14 cellular contexts compared by ENCODE assay signal in genomic region chr2:113169002-113169530, GRCh38. TPM values are rescaled to one million over a fixed set of nuclear protein-coding genes. Genes with fewer than 3 reads are reported as not detected.
DNase-seq lines count a peak whose midpoint lies in the region; ATAC-seq and TF ChIP-seq lines count a peak whose summit lies in the region.
"Had no signal": no experiment of that assay in that cellular context is flagged by ENCODE, and none has a peak within 500 bp of the region (broad histone marks: within the 10 kb centered on the region; RNA-seq: fewer than 3 reads in every experiment).

No MANE protein-coding gene starts in this region.

- H3K36me3 Mint-ChIP-seq in T-helper 17 cell (ENCODE audit: low read depth) = peaks cover 5% of the 10 kb centered on the region

- peaks cover 10% of the 10 kb centered on the region for H3K79me2 ChIP-seq in DND-41 (ENCODE audit: insufficient read depth, low read length)

- H3K36me3 ChIP-seq in BLaER1 (no peaks in the 10 kb centered on the region), DND-41 (ENCODE audit: insufficient read depth, low read length) (no peaks in the 10 kb centered on the region; the same call in 1 of the 2 replicates)
- no peaks in the 10 kb centered on the region for H3K36me3 ChIP-seq in effector memory CD4-positive, alpha-beta T cell (ENCODE audit: control insufficient read depth, insufficient read depth, low read length)
- H3K36me3 ChIP-seq: right atrium auricular region had no signal

- no peaks in the 10 kb centered on the region; the same call in 1 of the 2 replicates for H3K27me3 ChIP-seq in BLaER1
- no peaks in the 10 kb centered on the region for H3K27me3 ChIP-seq in DND-41 (ENCODE audit: insufficient read depth, low read length, poor library complexity)
- no peaks in the 10 kb centered on the region for H3K27me3 ChIP-seq in effector memory CD4-positive, alpha-beta T cell (replicated peaks; ENCODE audit: control insufficient read depth, insufficient read depth, low read length, poor library complexity, severe bottlenecking)
- H3K27me3 ChIP-seq: dorsolateral prefrontal cortex, right atrium auricular region had no signal

- H3K4me1 Mint-ChIP-seq in T-helper 17 cell = peaks cover 64% of the 10 kb centered on the region

- DNase-seq in DND-41 (peak; percentile 4), T-helper 17 cell (peak in 1 of 3 donors; percentile 14), HPDE6-E6E7 (ENCODE audit: extremely low spot score) (no peak), hypothalamus (lab: John Stamatoyannopoulos, UW) (no peak), GM03348 (ENCODE audit: low spot score) (no peak)
- no peak for DNase-seq in effector memory CD4-positive, alpha-beta T cell
- DNase-seq in stimulated activated CD4-positive, alpha-beta T cell treated with anti-CD3 and anti-CD28 coated beads, Interleukin-15, amount 100 ng/mL, for 24 hours = no peak
- DNase-seq: activated CD4-positive, CD25-positive, alpha-beta regulatory T cell treated with anti-CD3 and anti-CD28 coated beads, Interleukin-2, amount 50 U/mL, for 72 hours; anterior cingulate cortex; Karpas-422; NCI-H2081 treated with DMSO at 0.1 percent for 48 hours had no signal

- TF ChIP-seq CTCF in DND-41 (IDR thresholded peaks at IDR 0.05; ENCODE audit: borderline replicate concordance, extremely low read depth, low read length, poor library complexity, severe bottlenecking) = no peak

- H3K27ac ChIP-seq in BLaER1 (no peak overlapping the region), DND-41 (ENCODE audit: low read length) (no peak overlapping the region)
- H3K27ac ChIP-seq in effector memory CD4-positive, alpha-beta T cell (ENCODE audit: insufficient read depth, low read length, poor library complexity, severe bottlenecking) = peak overlapping the region; percentile 56
- H3K27ac ChIP-seq: dorsolateral prefrontal cortex, right atrium auricular region had no signal

- no peak overlapping the region for H2AFZ ChIP-seq in DND-41 (ENCODE audit: low read depth, low read length)

- H3K9me3 ChIP-seq in BLaER1 (no peaks in the 10 kb centered on the region), DND-41 (ENCODE audit: insufficient read depth, low read length, severe bottlenecking) (no peaks in the 10 kb centered on the region), T-helper 17 cell (ENCODE audit: control insufficient read depth, low read length, poor library complexity, severe bottlenecking) (no peaks in the 10 kb centered on the region)
- no peaks in the 10 kb centered on the region for H3K9me3 ChIP-seq in effector memory CD4-positive, alpha-beta T cell (ENCODE audit: control insufficient read depth, low read length)
- H3K9me3 ChIP-seq: right atrium auricular region had no signal

- no peaks in the 10 kb centered on the region for H3K27me3 Mint-ChIP-seq in T-helper 17 cell

- H3K4me3 Mint-ChIP-seq in T-helper 17 cell = peak overlapping the region; percentile 85

- H3K4me3 ChIP-seq in BLaER1 = no peak overlapping the region
- no peak overlapping the region for H3K4me3 ChIP-seq in DND-41 (ENCODE audit: low read depth in 1 of 2, low read length in 2 of 2)
- peak overlapping the region; percentile 37 for H3K4me3 ChIP-seq in effector memory CD4-positive, alpha-beta T cell (ENCODE audit: insufficient read depth, low read depth, low read length, poor library complexity, severe bottlenecking)
- H3K4me3 ChIP-seq: dorsolateral prefrontal cortex, right atrium auricular region had no signal

- H3K4me1 ChIP-seq in BLaER1 (peaks cover 37% of the 10 kb centered on the region), DND-41 (ENCODE audit: insufficient read depth, low read length) (peaks cover 12% of the 10 kb centered on the region)
- peaks cover 64% of the 10 kb centered on the region for H3K4me1 ChIP-seq in effector memory CD4-positive, alpha-beta T cell (ENCODE audit: control insufficient read depth, insufficient read depth, low read length, poor library complexity, severe bottlenecking)
- H3K4me1 ChIP-seq: right atrium auricular region had no signal

- H3K4me2 ChIP-seq in BLaER1 = peak overlapping the region; percentile 69
- H3K4me2 ChIP-seq in DND-41 (ENCODE audit: insufficient read depth, low read length) = no peak overlapping the region

- ATAC-seq in DND-41 (ENCODE audit: insufficient read depth, low read depth) (no peak), T-helper 17 cell (peak; percentile 56)

- H3K9ac ChIP-seq in BLaER1 = no peak overlapping the region
- no peak overlapping the region for H3K9ac ChIP-seq in DND-41 (ENCODE audit: low read depth, low read length)

- H4K20me1 ChIP-seq in BLaER1 (no peaks in the 10 kb centered on the region), DND-41 (ENCODE audit: insufficient read depth, low read length) (no peaks in the 10 kb centered on the region)

- peak overlapping the region; percentile 87 for H3K27ac Mint-ChIP-seq in T-helper 17 cell

RNA-seq across cellular contexts. Expression of gene PSD4, which starts 4.7 kb away (rescaled TPM):
- total RNA-seq in T-helper 17 cell = 100 to 1,000 TPM; 141 to 160 TPM

RNA-seq across cellular contexts. Expression of gene IL1RN, which starts 41.7 kb away (rescaled TPM):
- total RNA-seq in T-helper 17 cell = 1 to 10 TPM in 1 of 2 donors, under 1 TPM in 1; 0.68 to 1.2 TPM
